16 cellular contexts compared by ENCODE assay signal in genomic region chr2:226838758-226839555, GRCh38. TPM values are rescaled to one million over a fixed set of nuclear protein-coding genes. Genes with fewer than 3 reads are reported as not detected.
DNase-seq lines count a peak whose midpoint lies in the region; ATAC-seq and TF ChIP-seq lines count a peak whose summit lies in the region.
"Had no signal": no experiment of that assay in that cellular context is flagged by ENCODE, and none has a peak within 500 bp of the region (broad histone marks: within the 10 kb centered on the region; RNA-seq: fewer than 3 reads in every experiment).

No MANE protein-coding gene starts in this region.

- no peaks in the 10 kb centered on the region for H3K9me3 Mint-ChIP-seq in T-helper 1 cell treated with Interleukin-12 subunit alpha and Interleukin-12 subunit beta and Interleukin-4 antibody, amounts not matched to agents 30 μg/mL and 1 μg/mL, for 36 hours
- peaks cover 1% of the 10 kb centered on the region for H3K9me3 Mint-ChIP-seq in glutamatergic neuron (ENCODE audit: unreplicated experiment)

- peak; percentile 18 for ATAC-seq in GM18519 (IDR thresholded peaks at IDR 0.05; ENCODE audit: low FRiP score, unreplicated experiment)
- no peak for ATAC-seq in GM21723 (IDR thresholded peaks at IDR 0.05; ENCODE audit: unreplicated experiment)
- ATAC-seq in GM18909 (IDR thresholded peaks at IDR 0.05; ENCODE audit: poor library complexity, unreplicated experiment) = no peak
- ATAC-seq in right cardiac atrium = no peak
- no peak for ATAC-seq in HG03565 (IDR thresholded peaks at IDR 0.05; ENCODE audit: unreplicated experiment)
- ATAC-seq: gastroesophageal sphincter, left lobe of liver had no signal

- H3K27ac Mint-ChIP-seq in T-helper 1 cell treated with Interleukin-12 subunit alpha and Interleukin-12 subunit beta and Interleukin-4 antibody, amounts not matched to agents 30 μg/mL and 1 μg/mL, for 36 hours = peak overlapping the region; percentile 96
- H3K27ac Mint-ChIP-seq in glutamatergic neuron (ENCODE audit: unreplicated experiment) = peak overlapping the region; percentile 62
- H3K27ac Mint-ChIP-seq: dendritic cell treated with granulocyte-macrophage colony-stimulating factor and Interleukin-4, amounts not matched to agents 40 ng/mL and 50 ng/mL, for 4 days had no signal

- H3K27me3 ChIP-seq in right cardiac atrium (ENCODE audit: control insufficient read depth, insufficient read depth) = no peaks in the 10 kb centered on the region
- H3K27me3 ChIP-seq: gastroesophageal sphincter, thyroid gland had no signal

- TF ChIP-seq CTCF in glutamatergic neuron (IDR thresholded peaks at IDR 0.05; ENCODE audit: partially characterized antibody, unreplicated experiment) = no peak

- no peaks in the 10 kb centered on the region for H3K27me3 Mint-ChIP-seq in T-helper 1 cell treated with Interleukin-12 subunit alpha and Interleukin-12 subunit beta and Interleukin-4 antibody, amounts not matched to agents 30 μg/mL and 1 μg/mL, for 36 hours (ENCODE audit: low read depth)
- H3K27me3 Mint-ChIP-seq in glutamatergic neuron (ENCODE audit: unreplicated experiment) = no peaks in the 10 kb centered on the region
- H3K27me3 Mint-ChIP-seq: dendritic cell treated with granulocyte-macrophage colony-stimulating factor and Interleukin-4, amounts not matched to agents 40 ng/mL and 50 ng/mL, for 4 days had no signal

- DNase-seq in DMS53 treated with DMSO at 0.1 percent for 48 hours (lab: John Stamatoyannopoulos, UW; ENCODE audit: unreplicated experiment) = peak; percentile 16
- no peak for DNase-seq in glutamatergic neuron
- no peak for DNase-seq in right cardiac atrium
- DNase-seq: activated gamma-delta T cell treated with Interleukin-2 at 50 U/mL for 16 hours, NCI-H1436, thyroid gland had no signal

- WGBS in right cardiac atrium = 90% methylated on average over 13 of the region's 13 CpGs

- H3K36me3 Mint-ChIP-seq in T-helper 1 cell treated with Interleukin-12 subunit alpha and Interleukin-12 subunit beta and Interleukin-4 antibody, amounts not matched to agents 30 μg/mL and 1 μg/mL, for 36 hours (ENCODE audit: low read depth) = peaks cover 42% of the 10 kb centered on the region
- H3K36me3 Mint-ChIP-seq in glutamatergic neuron (ENCODE audit: unreplicated experiment) = no peaks in the 10 kb centered on the region

- intact Hi-C loops in right cardiac atrium (cut with DNase I) = no loop called here

- H3K4me1 Mint-ChIP-seq in T-helper 1 cell treated with Interleukin-12 subunit alpha and Interleukin-12 subunit beta and Interleukin-4 antibody, amounts not matched to agents 30 μg/mL and 1 μg/mL, for 36 hours (ENCODE audit: low read depth) = peaks cover 51% of the 10 kb centered on the region
- H3K4me1 Mint-ChIP-seq in glutamatergic neuron (ENCODE audit: low read depth, unreplicated experiment) = peaks cover 25% of the 10 kb centered on the region

- H3K9me3 ChIP-seq in right cardiac atrium (ENCODE audit: control insufficient read depth, low read length) = no peaks in the 10 kb centered on the region
- H3K9me3 ChIP-seq: gastroesophageal sphincter, prostate gland, thyroid gland had no signal

- peak overlapping the region; percentile 50 for H3K4me3 Mint-ChIP-seq in T-helper 1 cell treated with Interleukin-12 subunit alpha and Interleukin-12 subunit beta and Interleukin-4 antibody, amounts not matched to agents 30 μg/mL and 1 μg/mL, for 36 hours
- H3K4me3 Mint-ChIP-seq in glutamatergic neuron (ENCODE audit: unreplicated experiment) = peak overlapping the region; percentile 15
- H3K4me3 Mint-ChIP-seq: dendritic cell treated with granulocyte-macrophage colony-stimulating factor and Interleukin-4, amounts not matched to agents 40 ng/mL and 50 ng/mL, for 4 days had no signal

- H3K4me3 ChIP-seq in right cardiac atrium (ENCODE audit: low read length) = no peak overlapping the region
- H3K4me3 ChIP-seq: gastroesophageal sphincter, prostate gland, thyroid gland had no signal

- H3K4me1 ChIP-seq in right cardiac atrium (ENCODE audit: control insufficient read depth, insufficient read depth, low read length) = no peaks in the 10 kb centered on the region

- no peak overlapping the region for H3K27ac ChIP-seq in right cardiac atrium (ENCODE audit: low read length)
- H3K27ac ChIP-seq: gastroesophageal sphincter, HL-60, thyroid gland had no signal

RNA-seq across cellular contexts. Expression of gene RHBDD1, which starts 3.1 kb away (rescaled TPM):
- 29.9 TPM for total RNA-seq in glutamatergic neuron (ENCODE audit: unreplicated experiment)
- total RNA-seq in right cardiac atrium = 10 to 100 TPM; 40.4 to 47.3 (median 41.1) TPM
- polyA plus RNA-seq in right cardiac atrium = 9.3 TPM

RNA-seq across cellular contexts. Expression of gene IRS1, which starts 39.3 kb away (rescaled TPM):
- total RNA-seq in glutamatergic neuron (ENCODE audit: unreplicated experiment) (8.1 TPM), right cardiac atrium (10 to 100 TPM; 14.2 to 16.0 (median 15.0) TPM)
- 6.2 TPM for polyA plus RNA-seq in right cardiac atrium
